ENCODE assay signal across 1 cellular context in the genomic region with DNA sequence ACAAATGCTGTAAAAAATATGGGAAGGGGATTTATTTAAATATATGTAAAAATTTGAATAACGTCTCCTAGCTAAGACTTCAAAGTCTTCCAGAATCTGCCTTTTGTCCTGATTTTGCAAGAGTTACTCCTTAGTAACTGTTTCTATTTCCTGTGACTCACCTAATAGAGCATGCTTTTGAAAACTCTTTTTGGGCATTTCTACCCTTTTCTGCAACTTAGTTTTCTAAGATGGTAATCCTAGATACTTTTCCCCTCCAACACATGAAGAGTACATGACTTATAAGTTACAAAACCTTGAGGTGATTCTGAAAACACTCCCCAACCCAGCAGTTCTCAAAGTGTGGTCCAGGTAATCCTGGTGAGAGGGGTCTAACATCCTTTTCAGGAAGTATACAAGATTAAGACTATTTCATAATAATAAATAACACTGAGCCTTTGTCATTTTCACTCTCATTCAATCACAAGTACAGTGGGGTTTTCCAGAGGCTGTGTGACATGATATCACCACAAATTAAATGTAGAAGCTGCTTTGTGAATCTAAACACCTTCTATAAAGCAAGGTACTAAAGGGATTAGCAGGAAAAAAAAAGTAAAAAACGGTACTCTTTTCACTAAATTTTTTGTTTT.
TF ChIP-seq lines count a peak whose summit lies in the region.

No MANE protein-coding gene starts in this region.

TF ChIP-seq in endothelial cell of umbilical vein, 7 proteins besides CTCF, POLR2A, EP300 and RAD21 (continued from another document):
- TF ChIP-seq, protein P1, sequence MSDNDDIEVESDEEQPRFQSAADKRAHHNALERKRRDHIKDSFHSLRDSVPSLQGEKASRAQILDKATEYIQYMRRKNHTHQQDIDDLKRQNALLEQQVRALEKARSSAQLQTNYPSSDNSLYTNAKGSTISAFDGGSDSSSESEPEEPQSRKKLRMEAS (IDR thresholded peaks at IDR 0.05; ENCODE audit: insufficient read depth, insufficient read length): no peak
- TF ChIP-seq EZH2 (IDR thresholded peaks at IDR 0.05; ENCODE audit: borderline replicate concordance, low read depth, low read length, severe bottlenecking) (no peak), FOS (IDR thresholded peaks at IDR 0.05; ENCODE audit: borderline replicate concordance, insufficient read depth, low read length) (peak; percentile 63)
